Comparison of ENCODE assay signal across 11 cellular contexts in genomic region chr9:128102861-128103588, GRCh38. TPM values are rescaled to one million over a fixed set of nuclear protein-coding genes. Genes with fewer than 3 reads are reported as not detected.
DNase-seq lines count a peak whose midpoint lies in the region; ATAC-seq and TF ChIP-seq lines count a peak whose summit lies in the region.
"Had no signal": no experiment of that assay in that cellular context is flagged by ENCODE, and none has a peak within 500 bp of the region (broad histone marks: within the 10 kb centered on the region; RNA-seq: fewer than 3 reads in every experiment).

No MANE protein-coding gene starts in this region.

- ATAC-seq in GM21423 (IDR thresholded peaks at IDR 0.05; ENCODE audit: unreplicated experiment): no peak
- ATAC-seq in HG02798 (IDR thresholded peaks at IDR 0.05; ENCODE audit: poor library complexity, unreplicated experiment): no peak

- H3K4me1 ChIP-seq in duodenal mucosa (ENCODE audit: control insufficient read depth in 1 of 2, insufficient read depth in 2 of 2, low read length in 2 of 2): peaks cover 45 to 59% of the 10 kb centered on the region in 2 donors
- H3K4me1 ChIP-seq in parathyroid adenoma: peaks cover 26% of the 10 kb centered on the region
- peaks cover 14% of the 10 kb centered on the region for H3K4me1 ChIP-seq in GM23248 (ENCODE audit: insufficient read depth)
- H3K4me1 ChIP-seq in suprapubic skin: peaks cover 42% of the 10 kb centered on the region

- H4K20me1 ChIP-seq in GM23248 (ENCODE audit: insufficient read depth): no peaks in the 10 kb centered on the region

- H3K4me3 ChIP-seq in duodenal mucosa (ENCODE audit: low read depth in 1 of 2, low read length in 2 of 2) (no peak overlapping the region), parathyroid adenoma (ENCODE audit: low read depth, low read length) (no peak overlapping the region), GM23248 (no peak overlapping the region), suprapubic skin (no peak overlapping the region)

- H3K9ac ChIP-seq in duodenal mucosa (ENCODE audit: low read depth in 1 of 2, low read length in 2 of 2): peak overlapping the region; percentile 52 to 57
- H3K9ac ChIP-seq in parathyroid adenoma: no peak overlapping the region
- no peak overlapping the region for H3K9ac ChIP-seq in GM23248

- H3K79me2 ChIP-seq in parathyroid adenoma (peaks cover 12% of the 10 kb centered on the region), GM23248 (ENCODE audit: insufficient read depth) (peaks cover 40% of the 10 kb centered on the region)

- WGBS in GM23248 (ENCODE audit: low coverage in 1 of 2, low lambda C conversion rate in 2 of 2, missing lambda C conversion rate in 2 of 2), 2 experiments: 93 to 95% methylated on average over 23 of the region's 23 CpGs
- WGBS in suprapubic skin: 87% methylated on average over 21 of the region's 23 CpGs

- peak overlapping the region; percentile 73 for H3K27ac ChIP-seq in duodenal mucosa (ENCODE audit: low read depth, low read length)
- peak overlapping the region; percentile 72 for H3K27ac ChIP-seq in parathyroid adenoma
- H3K27ac ChIP-seq in GM23248: no peak overlapping the region
- H3K27ac ChIP-seq in suprapubic skin: no peak overlapping the region

- TF ChIP-seq CTCF in parathyroid adenoma (IDR thresholded peaks at IDR 0.05): no peak
- TF ChIP-seq CTCF in suprapubic skin (IDR thresholded peaks at IDR 0.05): no peak

- peak; percentile 95 for DNase-seq in DMS53 (lab: John Stamatoyannopoulos, UW)
- DNase-seq in NCI-H2196 (lab: John Stamatoyannopoulos, UW; ENCODE audit: unreplicated experiment): peak; percentile 72
- no peak for DNase-seq in GM23248
- no peak for DNase-seq in suprapubic skin (ENCODE audit: low spot score in 2 of 2)
- DNase-seq: foreskin fibroblast, GDM1, NCI-H187 treated with DMSO at 0.1 percent for 48 hours had no signal

- TF ChIP-seq EP300 in suprapubic skin (IDR thresholded peaks at IDR 0.05): no peak

- in situ Hi-C loops in GM23248 (cut with MboI): loop anchor here (10.0 kb wide), 1 partner anchor 158 kb away; no protein-coding TSS in a partner anchor

- no peaks in the 10 kb centered on the region for H3K9me2 ChIP-seq in GM23248 (ENCODE audit: insufficient read depth)

- peaks cover 13% of the 10 kb centered on the region for H3F3A ChIP-seq in GM23248 (ENCODE audit: insufficient read depth)

- H3K4me2 ChIP-seq in parathyroid adenoma (ENCODE audit: low read length) (peak overlapping the region; percentile 38), GM23248 (ENCODE audit: unreplicated experiment) (no peak overlapping the region)

- peaks cover 31 to 61% of the 10 kb centered on the region in 2 donors for H3K36me3 ChIP-seq in duodenal mucosa (ENCODE audit: control insufficient read depth in 1 of 2, insufficient read depth in 2 of 2, low read length in 2 of 2)
- no peaks in the 10 kb centered on the region for H3K36me3 ChIP-seq in parathyroid adenoma (ENCODE audit: control insufficient read depth, insufficient read depth, low read length)
- H3K36me3 ChIP-seq in GM23248 (ENCODE audit: low read depth): peaks cover 17% of the 10 kb centered on the region; the same call in 1 of the 2 replicates
- H3K36me3 ChIP-seq in suprapubic skin: peaks cover 63% of the 10 kb centered on the region

- H2AFZ ChIP-seq in parathyroid adenoma (no peak overlapping the region), GM23248 (no peak overlapping the region)

- no peak for TF ChIP-seq POLR2A in suprapubic skin (IDR thresholded peaks at IDR 0.05)

- H3K27me3 ChIP-seq in duodenal mucosa (ENCODE audit: control insufficient read depth in 1 of 2, insufficient read depth in 2 of 2, low read length in 2 of 2) (no peaks in the 10 kb centered on the region), parathyroid adenoma (ENCODE audit: control insufficient read depth, insufficient read depth, low read length) (no peaks in the 10 kb centered on the region), GM23248 (replicated peaks; ENCODE audit: insufficient read depth) (no peaks in the 10 kb centered on the region), suprapubic skin (no peaks in the 10 kb centered on the region)

- H3K9me3 ChIP-seq in duodenal mucosa (ENCODE audit: control insufficient read depth in 1 of 2, low read length in 2 of 2) (no peaks in the 10 kb centered on the region), parathyroid adenoma (ENCODE audit: control insufficient read depth, low read length) (no peaks in the 10 kb centered on the region), GM23248 (ENCODE audit: low read depth) (no peaks in the 10 kb centered on the region), suprapubic skin (no peaks in the 10 kb centered on the region)

RNA-seq across cellular contexts. Expression of gene PTGES2, which starts 24.5 kb away (rescaled TPM):
- 68.6 and 68.9 TPM in 2 replicates for total RNA-seq in GM23248 (2014; rRNA removed; shearing (Covaris generic))
- polyA plus RNA-seq in GM23248 (2016; fragmentation: Nextera tagmentation; extraction: Ambion mirVana): 63.3 and 70.3 TPM in 2 replicates
- 10 to 100 TPM; 47.4 to 76.0 (median 55.9) TPM for total RNA-seq in suprapubic skin

RNA-seq across cellular contexts. Expression of gene SLC25A25, which starts 35.0 kb away (rescaled TPM):
- total RNA-seq in GM23248 (2014; rRNA removed; shearing (Covaris generic)): 17.6 and 20.2 TPM in 2 replicates
- 7.5 and 8.2 TPM in 2 replicates for polyA plus RNA-seq in GM23248 (2016; fragmentation: Nextera tagmentation; extraction: Ambion mirVana)
- 100 to 1,000 TPM in 1 of 4 donors, 10 to 100 TPM in 3; 37.9 to 106 (median 66.5) TPM for total RNA-seq in suprapubic skin

RNA-seq across cellular contexts. Expression of gene NAIF1, which starts 35.9 kb away (rescaled TPM):
- 5.6 and 9.5 TPM in 2 replicates for total RNA-seq in GM23248 (2014; rRNA removed; shearing (Covaris generic))
- 4.8 and 8.9 TPM in 2 replicates for polyA plus RNA-seq in GM23248 (2016; fragmentation: Nextera tagmentation; extraction: Ambion mirVana)
- 10 to 100 TPM in 3 of 4 donors, 1 to 10 TPM in 1; 9.6 to 14.7 (median 12.6) TPM for total RNA-seq in suprapubic skin

RNA-seq across cellular contexts. Expression of gene LCN2, which starts 46.2 kb away (rescaled TPM):
- not detected in 2 replicates for total RNA-seq in GM23248 (2014; rRNA removed; shearing (Covaris generic))
- polyA plus RNA-seq in GM23248 (2016; fragmentation: Nextera tagmentation; extraction: Ambion mirVana): not detected in 2 replicates
- 10 to 100 TPM in 2 of 4 donors, 1 to 10 TPM in 2; 6.0 to 45.7 (median 22.3) TPM for total RNA-seq in suprapubic skin

RNA-seq across cellular contexts. Expression of gene BBLN, which starts 57.0 kb away (rescaled TPM):
- 229 and 315 TPM in 2 replicates for total RNA-seq in GM23248 (2014; rRNA removed; shearing (Covaris generic))
- 137 and 142 TPM in 2 replicates for polyA plus RNA-seq in GM23248 (2016; fragmentation: Nextera tagmentation; extraction: Ambion mirVana)
- 100 to 1,000 TPM; 157 to 345 (median 224) TPM for total RNA-seq in suprapubic skin

Comparison
In these comparisons a context has a peak if more than half of its experiments do, and no peak if none do; other contexts are left out.
1. DNase-seq: peak in DMS53 (single experiment) and NCI-H2196 (single experiment); none in GM23248 (single experiment) and suprapubic skin (0 of 2).
2. H3K27ac ChIP-seq: peak in duodenal mucosa (single experiment) and parathyroid adenoma (single experiment); none in GM23248 (single experiment) and suprapubic skin (single experiment).
3. H3K9ac ChIP-seq: peak in duodenal mucosa (2 of 2); none in parathyroid adenoma (single experiment) and GM23248 (single experiment).